ENCODE assay signal across 8 cellular contexts in genomic region chr4:7044415-7044930, GRCh38. TPM values are rescaled to one million over a fixed set of nuclear protein-coding genes. Genes with fewer than 3 reads are reported as not detected.
DNase-seq lines count a peak whose midpoint lies in the region; ATAC-seq, FAIRE-seq and TF ChIP-seq lines count a peak whose summit lies in the region.

No MANE protein-coding gene starts in this region.

- peak overlapping the region; percentile 5 for H3K9ac ChIP-seq in H9 (ENCODE audit: extremely low read depth, insufficient read length, low read length)

- peaks cover 33 to 40% of the 10 kb centered on the region in 2 experiments for H3K4me1 Mint-ChIP-seq in H9
- peaks cover 64% of the 10 kb centered on the region for H3K4me1 Mint-ChIP-seq in activated B cell treated with CpG ODN at 0.5 μM for 24 hours

- peaks cover 12% of the 10 kb centered on the region; the same call in 1 of the 2 replicates for H3K27me3 ChIP-seq in H9 (ENCODE audit: insufficient read depth, low read length)
- H3K27me3 ChIP-seq in iPS DF 6.9 (ENCODE audit: control insufficient read depth, insufficient read depth, low read length) = peaks cover 14% of the 10 kb centered on the region
- no peaks in the 10 kb centered on the region for H3K27me3 ChIP-seq in small intestine (ENCODE audit: control insufficient read depth in 2 of 2, insufficient read depth in 2 of 2, low read length in 2 of 2)

- CTCF ChIA-PET in activated B cell treated with CpG ODN at 0.5 μM for 24 hours (lab: Charles Lee) = interaction anchor here (2.2 kb wide), 1 partner anchor 26 kb away, joined by 23 read pairs; no protein-coding TSS in a partner anchor

- TF ChIP-seq CTCF in H9 (conservative IDR thresholded peaks at IDR 0.05) (no peak), activated B cell treated with CpG ODN at 0.5 μM for 24 hours (IDR thresholded peaks at IDR 0.05) (no peak)

- no peaks in the 10 kb centered on the region for H3K9me3 ChIP-seq in H9 (ENCODE audit: control insufficient read depth, low read depth, low read length)
- H3K9me3 ChIP-seq in iPS DF 6.9 (ENCODE audit: control insufficient read depth, insufficient read depth, low read length) = no peaks in the 10 kb centered on the region
- H3K9me3 ChIP-seq in small intestine (ENCODE audit: control insufficient read depth, low read depth) = no peaks in the 10 kb centered on the region

- H3K4me3 Mint-ChIP-seq in H9 (peak overlapping the region; percentile 75 to 85), activated B cell treated with CpG ODN at 0.5 μM for 24 hours (peak overlapping the region; percentile 87)

- H3T11ph ChIP-seq in H9 (ENCODE audit: low read length) = no peak overlapping the region

- H4K20me1 ChIP-seq in H9 (ENCODE audit: control insufficient read depth, insufficient read depth, insufficient read length) = no peaks in the 10 kb centered on the region

- H4K5ac ChIP-seq in H9 (ENCODE audit: insufficient read length, low read depth, low read length) = no peak overlapping the region

- peak overlapping the region; percentile 70 for H3K4me2 ChIP-seq in H9 (ENCODE audit: insufficient read depth, insufficient read length, low read length)

- H2AK5ac ChIP-seq in H9 (ENCODE audit: insufficient read length, low read length) = no peak overlapping the region

- no peaks in the 10 kb centered on the region; a peak in 2 of 7 replicates for H3K36me3 Mint-ChIP-seq in H9 (ENCODE audit: insufficient read depth in 1 of 3, low read depth in 3 of 3)
- H3K36me3 Mint-ChIP-seq in activated B cell treated with CpG ODN at 0.5 μM for 24 hours (ENCODE audit: low read depth) = peaks cover 15% of the 10 kb centered on the region

- H2BK120ac ChIP-seq in H9 (ENCODE audit: low read depth, low read length, poor library complexity, severe bottlenecking) = no peak overlapping the region

- H3K4me1 ChIP-seq in H9 (ENCODE audit: insufficient read depth, low read length) (peaks cover 3% of the 10 kb centered on the region; the same call in 1 of the 2 replicates), iPS DF 6.9 (ENCODE audit: control insufficient read depth, insufficient read depth, low read length) (no peaks in the 10 kb centered on the region), small intestine (ENCODE audit: control insufficient read depth in 2 of 2, insufficient read depth in 1 of 2, low read depth in 1 of 2, low read length in 1 of 2) (peaks cover 0 to 16% of the 10 kb centered on the region in 2 donors)

- no peak overlapping the region for H4K8ac ChIP-seq in H9 (replicated peaks; ENCODE audit: insufficient read length, low read depth, low read length)

- H3K27ac Mint-ChIP-seq in H9 (peak overlapping the region in 1 of 3 experiments; percentile 78; a peak in 1 of 7 replicates), activated B cell treated with CpG ODN at 0.5 μM for 24 hours (peak overlapping the region; percentile 77)

- no peak overlapping the region for H3K27ac ChIP-seq in H9 (ENCODE audit: insufficient read length, low read depth, low read length)
- H3K27ac ChIP-seq in iPS DF 6.9 (ENCODE audit: low read length) = no peak overlapping the region
- H3K27ac ChIP-seq in small intestine (ENCODE audit: low read depth in 1 of 2, low read length in 1 of 2) = peak overlapping the region in 1 of 2 donors; percentile 94

- H3K27me3 Mint-ChIP-seq in H9 (ENCODE audit: low read depth) = peaks cover 33% of the 10 kb centered on the region
- H3K27me3 Mint-ChIP-seq in activated B cell treated with CpG ODN at 0.5 μM for 24 hours = no peaks in the 10 kb centered on the region

- peak overlapping the region; percentile 88; the same call in 1 of the 2 replicates for H3K4me3 ChIP-seq in iPS DF 6.9 (ENCODE audit: low read length)
- H3K4me3 ChIP-seq in small intestine (ENCODE audit: low read depth in 1 of 2, low read length in 2 of 2) = peak overlapping the region; percentile 88 to 97

- H3K4ac ChIP-seq in H9 (ENCODE audit: low read depth, low read length) = no peak overlapping the region

- H3K18ac ChIP-seq in H9 (ENCODE audit: insufficient read length, low read depth, low read length) = no peak overlapping the region

- no peak overlapping the region for H3K56ac ChIP-seq in H9 (ENCODE audit: insufficient read length, low read depth, low read length)

- intact Hi-C loops in activated B cell treated with CpG ODN at 0.5 μM for 24 hours (cut with micrococcal nuclease) = no loop called here

- no peak for FAIRE-seq in small intestine (lab: Jason Lieb, UNC)

- no peak overlapping the region for H2BK12ac ChIP-seq in H9 (ENCODE audit: insufficient read length, low read depth, low read length)

- H4K91ac ChIP-seq in H9 (ENCODE audit: insufficient read length, low read depth, low read length) = no peak overlapping the region

- peaks cover 4% of the 10 kb centered on the region for H3K79me1 ChIP-seq in H9 (ENCODE audit: insufficient read depth, low read depth, low read length, poor library complexity, severe bottlenecking)

- in situ Hi-C loops in KBM-7 (cut with MboI; ENCODE audit: low pct_unique_long_range_greater_than_20kb, low sequenced_read_pairs) = no loop called here

- H3K9me3 Mint-ChIP-seq in H9 (no peaks in the 10 kb centered on the region), activated B cell treated with CpG ODN at 0.5 μM for 24 hours (no peaks in the 10 kb centered on the region)

- no CpG with 5 or more reads among the region's 12 CpGs for WGBS in H9 (ENCODE audit: extremely low coverage, insufficient read length, low lambda C conversion rate)
- WGBS in iPS DF 6.9 (ENCODE audit: insufficient coverage, insufficient read length) = no CpG with 5 or more reads among the region's 12 CpGs
- WGBS in small intestine, 3 donors = 13 to 30% (median 24%) methylated on average over 12 of the region's 12 CpGs

- H3K79me2 ChIP-seq in H9 (ENCODE audit: insufficient read depth, low read length) = peaks cover 10% of the 10 kb centered on the region

- ATAC-seq in activated B cell treated with CpG ODN at 0.5 μM for 24 hours (ENCODE audit: low read depth) = no peak
- no peak for ATAC-seq in GM21526 (IDR thresholded peaks at IDR 0.05; ENCODE audit: low FRiP score, unreplicated experiment)
- no peak for ATAC-seq in HG02763 (IDR thresholded peaks at IDR 0.05; ENCODE audit: unreplicated experiment)

- no peak overlapping the region for H2BK20ac ChIP-seq in H9 (ENCODE audit: low read depth, low read length, poor library complexity, severe bottlenecking)

- no peak overlapping the region for H3K14ac ChIP-seq in H9 (ENCODE audit: insufficient read depth, low read length)

- POLR2A ChIA-PET in activated B cell treated with CpG ODN at 0.5 μM for 24 hours (lab: Charles Lee) = interaction anchor here (1.2 to 7.5 kb wide), 4 partner anchors 24 to 136 kb away, joined by 3 to 132 read pairs (median 16); partner anchors contain the start of genes GRPEL1 and TBC1D14

- H2BK15ac ChIP-seq in H9 (ENCODE audit: low read depth, low read length) = no peak overlapping the region

- H3K23ac ChIP-seq in H9 (ENCODE audit: insufficient read length, low read depth, low read length) = no peak overlapping the region

- peaks cover 19% of the 10 kb centered on the region for H3K23me2 ChIP-seq in H9 (ENCODE audit: insufficient read length, low read depth, low read length, poor library complexity, severe bottlenecking)

- H3K36me3 ChIP-seq in iPS DF 6.9 (ENCODE audit: control insufficient read depth, insufficient read depth, low read length) (no peaks in the 10 kb centered on the region), small intestine (ENCODE audit: control insufficient read depth in 2 of 2, insufficient read depth in 2 of 2, low read length in 2 of 2) (no peaks in the 10 kb centered on the region)

- H2AFZ ChIP-seq in H9 (ENCODE audit: low read length) = no peak overlapping the region

- DNase-seq in H9 (no peak), activated B cell treated with CpG ODN at 0.5 μM for 24 hours (no peak), iPS DF 6.9 (ENCODE audit: low read depth, low spot score) (no peak), small intestine (peak; percentile 29), GM19240 (ENCODE audit: insufficient read length, low spot score) (no peak), KBM-7 (no peak)

- H2BK5ac ChIP-seq in H9 (ENCODE audit: insufficient read length, low read length) = no peak overlapping the region

RNA-seq across cellular contexts. Expression of gene TADA2B, which starts 1.3 kb away (rescaled TPM):
- 14.0 and 17.0 TPM in 2 replicates for total RNA-seq in H9 (2021)
- total RNA-seq in activated B cell treated with CpG ODN at 0.5 μM for 24 hours = 26.7 and 31.8 TPM in 2 replicates
- 10 to 100 TPM; 13.5 to 14.7 (median 14.5) TPM for polyA plus RNA-seq in small intestine

RNA-seq across cellular contexts. Expression of gene GRPEL1, which starts 23.4 kb away (rescaled TPM):
- 40.7 and 41.3 TPM in 2 replicates for total RNA-seq in H9 (2021)
- total RNA-seq in activated B cell treated with CpG ODN at 0.5 μM for 24 hours = 31.8 and 41.3 TPM in 2 replicates
- 10 to 100 TPM; 27.6 to 36.8 (median 27.7) TPM for polyA plus RNA-seq in small intestine
